ENCODE assay signal across 3 cellular contexts in the genomic region with DNA sequence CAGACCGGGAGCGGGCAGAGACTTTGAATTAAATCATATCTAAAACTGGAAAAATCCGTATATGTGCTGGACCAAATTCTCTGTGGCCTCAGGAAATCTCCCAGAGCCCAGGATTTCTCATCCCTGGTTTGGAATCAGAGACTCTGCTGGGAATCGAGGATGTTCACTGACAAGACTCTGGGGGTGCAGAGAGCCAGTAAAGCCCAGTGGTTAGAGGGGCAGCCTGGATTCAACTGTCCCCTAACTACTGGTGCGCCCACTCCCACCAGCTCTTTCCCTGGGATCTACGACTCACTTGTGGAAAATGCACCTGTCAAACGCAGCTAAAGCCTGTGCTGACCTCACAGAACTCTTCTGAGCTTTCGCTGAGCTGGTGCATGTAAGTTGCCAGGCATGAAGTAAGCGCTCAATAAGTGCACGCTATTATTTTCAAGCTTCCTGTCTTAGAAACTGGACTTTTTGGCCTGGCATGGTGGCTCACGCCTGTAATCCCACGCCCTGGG.
TF ChIP-seq lines count a peak whose summit lies in the region.

No MANE protein-coding gene starts in this region.

TF ChIP-seq in HEK293, 187 proteins besides CTCF, POLR2A, EP300 and RAD21:
- TF ChIP-seq HOXD13 (CRISPR knock-in tag; IDR thresholded peaks at IDR 0.05; ENCODE audit: borderline replicate concordance) (no peak), IKZF3 (tag by site-specific recombination; IDR thresholded peaks at IDR 0.05) (peak; percentile 70), ZNF335 (tag by site-specific recombination; conservative IDR thresholded peaks at IDR 0.05) (peak; percentile 35), ZNF792 (tag by site-specific recombination; IDR thresholded peaks at IDR 0.05) (peak; percentile 77), ZNF184 (tag by site-specific recombination; IDR thresholded peaks at IDR 0.05) (peak; percentile 99), ZBTB17 (tag by site-specific recombination; IDR thresholded peaks at IDR 0.05) (peak; percentile 25; the same call in 1 of the 2 replicates), ZNF610 (tag by site-specific recombination; IDR thresholded peaks at IDR 0.05; ENCODE audit: borderline replicate concordance) (no peak), ZNF530 (tag by site-specific recombination; IDR thresholded peaks at IDR 0.05; ENCODE audit: low read depth) (no peak), ZNF391 (tag by site-specific recombination; IDR thresholded peaks at IDR 0.05; ENCODE audit: borderline replicate concordance, low read depth) (no peak), ZNF629 (tag by site-specific recombination; IDR thresholded peaks at IDR 0.05) (0 out of 2 replicates have a peak, but pooled peaks have one; percentile 20)
- TF ChIP-seq, protein P1, sequence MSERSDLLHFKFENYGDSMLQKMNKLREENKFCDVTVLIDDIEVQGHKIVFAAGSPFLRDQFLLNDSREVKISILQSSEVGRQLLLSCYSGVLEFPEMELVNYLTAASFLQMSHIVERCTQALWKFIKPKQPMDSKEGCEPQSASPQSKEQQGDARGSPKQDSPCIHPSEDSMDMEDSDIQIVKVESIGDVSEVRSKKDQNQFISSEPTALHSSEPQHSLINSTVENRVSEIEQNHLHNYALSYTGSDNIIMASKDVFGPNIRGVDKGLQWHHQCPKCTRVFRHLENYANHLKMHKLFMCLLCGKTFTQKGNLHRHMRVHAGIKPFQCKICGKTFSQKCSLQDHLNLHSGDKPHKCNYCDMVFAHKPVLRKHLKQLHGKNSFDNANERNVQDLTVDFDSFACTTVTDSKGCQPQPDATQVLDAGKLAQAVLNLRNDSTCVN (tag by site-specific recombination; optimal IDR thresholded peaks at IDR 0.05): no peak

TF ChIP-seq in K562, 482 proteins besides CTCF, POLR2A, EP300 and RAD21:
- TF ChIP-seq, protein P2, sequence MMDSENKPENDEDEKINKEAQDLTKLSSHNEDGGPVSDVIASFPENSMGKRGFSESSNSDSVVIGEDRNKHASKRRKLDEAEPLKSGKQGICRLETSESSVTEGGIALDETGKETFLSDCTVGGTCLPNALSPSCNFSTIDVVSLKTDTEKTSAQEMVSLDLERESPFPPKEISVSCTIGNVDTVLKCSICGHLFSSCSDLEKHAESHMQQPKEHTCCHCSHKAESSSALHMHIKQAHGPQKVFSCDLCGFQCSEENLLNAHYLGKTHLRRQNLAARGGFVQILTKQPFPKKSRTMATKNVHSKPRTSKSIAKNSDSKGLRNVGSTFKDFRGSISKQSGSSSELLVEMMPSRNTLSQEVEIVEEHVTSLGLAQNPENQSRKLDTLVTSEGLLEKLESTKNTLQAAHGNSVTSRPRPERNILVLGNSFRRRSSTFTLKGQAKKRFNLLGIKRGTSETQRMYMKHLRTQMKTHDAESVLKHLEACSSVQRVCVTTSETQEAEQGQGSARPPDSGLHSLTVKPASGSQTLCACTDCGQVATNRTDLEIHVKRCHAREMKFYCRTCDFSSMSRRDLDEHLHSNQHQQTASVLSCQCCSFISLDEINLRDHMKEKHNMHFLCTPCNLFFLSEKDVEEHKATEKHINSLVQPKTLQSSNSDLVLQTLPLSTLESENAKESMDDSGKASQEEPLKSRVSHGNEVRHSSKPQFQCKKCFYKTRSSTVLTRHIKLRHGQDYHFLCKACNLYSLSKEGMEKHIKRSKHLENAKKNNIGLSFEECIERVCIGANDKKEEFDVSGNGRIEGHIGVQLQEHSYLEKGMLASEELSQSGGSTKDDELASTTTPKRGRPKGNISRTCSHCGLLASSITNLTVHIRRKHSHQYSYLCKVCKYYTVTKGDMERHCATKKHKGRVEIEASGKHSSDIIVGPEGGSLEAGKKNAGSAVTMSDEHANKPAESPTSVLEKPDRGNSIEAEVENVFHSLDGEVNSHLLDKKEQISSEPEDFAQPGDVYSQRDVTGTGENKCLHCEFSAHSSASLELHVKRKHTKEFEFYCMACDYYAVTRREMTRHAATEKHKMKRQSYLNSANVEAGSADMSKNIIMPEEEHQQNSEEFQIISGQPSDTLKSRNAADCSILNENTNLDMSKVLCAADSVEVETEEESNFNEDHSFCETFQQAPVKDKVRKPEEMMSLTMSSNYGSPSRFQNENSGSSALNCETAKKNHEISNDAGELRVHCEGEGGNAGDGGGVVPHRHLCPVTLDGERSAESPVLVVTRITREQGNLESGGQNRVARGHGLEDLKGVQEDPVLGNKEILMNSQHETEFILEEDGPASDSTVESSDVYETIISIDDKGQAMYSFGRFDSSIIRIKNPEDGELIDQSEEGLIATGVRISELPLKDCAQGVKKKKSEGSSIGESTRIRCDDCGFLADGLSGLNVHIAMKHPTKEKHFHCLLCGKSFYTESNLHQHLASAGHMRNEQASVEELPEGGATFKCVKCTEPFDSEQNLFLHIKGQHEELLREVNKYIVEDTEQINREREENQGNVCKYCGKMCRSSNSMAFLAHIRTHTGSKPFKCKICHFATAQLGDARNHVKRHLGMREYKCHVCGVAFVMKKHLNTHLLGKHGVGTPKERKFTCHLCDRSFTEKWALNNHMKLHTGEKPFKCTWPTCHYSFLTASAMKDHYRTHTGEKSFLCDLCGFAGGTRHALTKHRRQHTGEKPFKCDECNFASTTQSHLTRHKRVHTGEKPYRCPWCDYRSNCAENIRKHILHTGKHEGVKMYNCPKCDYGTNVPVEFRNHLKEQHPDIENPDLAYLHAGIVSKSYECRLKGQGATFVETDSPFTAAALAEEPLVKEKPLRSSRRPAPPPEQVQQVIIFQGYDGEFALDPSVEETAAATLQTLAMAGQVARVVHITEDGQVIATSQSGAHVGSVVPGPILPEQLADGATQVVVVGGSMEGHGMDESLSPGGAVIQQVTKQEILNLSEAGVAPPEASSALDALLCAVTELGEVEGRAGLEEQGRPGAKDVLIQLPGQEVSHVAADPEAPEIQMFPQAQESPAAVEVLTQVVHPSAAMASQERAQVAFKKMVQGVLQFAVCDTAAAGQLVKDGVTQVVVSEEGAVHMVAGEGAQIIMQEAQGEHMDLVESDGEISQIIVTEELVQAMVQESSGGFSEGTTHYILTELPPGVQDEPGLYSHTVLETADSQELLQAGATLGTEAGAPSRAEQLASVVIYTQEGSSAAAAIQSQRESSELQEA (IDR thresholded peaks at IDR 0.05; ENCODE audit: low read depth): no peak
- peak; percentile 88 for TF ChIP-seq ZNF184 (CRISPR knock-in tag; IDR thresholded peaks at IDR 0.05)

TF ChIP-seq in SK-N-SH treated with all-trans-retinoic acid at 6 μM for 48 hours, 23 proteins besides CTCF, POLR2A, EP300 and RAD21:
- TF ChIP-seq ZFP3 (CRISPR knock-in tag; IDR thresholded peaks at IDR 0.05) (no peak), ZNF8 (CRISPR knock-in tag; IDR thresholded peaks at IDR 0.05) (no peak), SNAI2 (CRISPR knock-in tag; IDR thresholded peaks at IDR 0.05) (no peak), ZC3H10 (CRISPR knock-in tag; IDR thresholded peaks at IDR 0.05) (no peak), TCF4 (CRISPR knock-in tag; IDR thresholded peaks at IDR 0.05; ENCODE audit: borderline replicate concordance) (no peak), PPARA (CRISPR knock-in tag; IDR thresholded peaks at IDR 0.05; ENCODE audit: borderline replicate concordance) (no peak), ISL1 (CRISPR knock-in tag; IDR thresholded peaks at IDR 0.05) (no peak), ZFP30 (CRISPR knock-in tag; IDR thresholded peaks at IDR 0.05) (no peak), ARNTL (CRISPR knock-in tag; IDR thresholded peaks at IDR 0.05; ENCODE audit: borderline replicate concordance, low read depth) (no peak), CSDC2 (CRISPR knock-in tag; IDR thresholded peaks at IDR 0.05) (no peak), ZNF565 (CRISPR knock-in tag; conservative IDR thresholded peaks at IDR 0.05; ENCODE audit: low read depth) (no peak), TOX (CRISPR knock-in tag; IDR thresholded peaks at IDR 0.05; ENCODE audit: borderline replicate concordance) (no peak), GLIS3 (CRISPR knock-in tag; IDR thresholded peaks at IDR 0.05) (no peak)
- TF ChIP-seq, protein P3, sequence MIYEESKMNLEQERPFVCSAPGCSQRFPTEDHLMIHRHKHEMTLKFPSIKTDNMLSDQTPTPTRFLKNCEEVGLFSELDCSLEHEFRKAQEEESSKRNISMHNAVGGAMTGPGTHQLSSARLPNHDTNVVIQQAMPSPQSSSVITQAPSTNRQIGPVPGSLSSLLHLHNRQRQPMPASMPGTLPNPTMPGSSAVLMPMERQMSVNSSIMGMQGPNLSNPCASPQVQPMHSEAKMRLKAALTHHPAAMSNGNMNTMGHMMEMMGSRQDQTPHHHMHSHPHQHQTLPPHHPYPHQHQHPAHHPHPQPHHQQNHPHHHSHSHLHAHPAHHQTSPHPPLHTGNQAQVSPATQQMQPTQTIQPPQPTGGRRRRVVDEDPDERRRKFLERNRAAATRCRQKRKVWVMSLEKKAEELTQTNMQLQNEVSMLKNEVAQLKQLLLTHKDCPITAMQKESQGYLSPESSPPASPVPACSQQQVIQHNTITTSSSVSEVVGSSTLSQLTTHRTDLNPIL (CRISPR knock-in tag; IDR thresholded peaks at IDR 0.05; ENCODE audit: low read depth): no peak
- TF ChIP-seq, protein P4, sequence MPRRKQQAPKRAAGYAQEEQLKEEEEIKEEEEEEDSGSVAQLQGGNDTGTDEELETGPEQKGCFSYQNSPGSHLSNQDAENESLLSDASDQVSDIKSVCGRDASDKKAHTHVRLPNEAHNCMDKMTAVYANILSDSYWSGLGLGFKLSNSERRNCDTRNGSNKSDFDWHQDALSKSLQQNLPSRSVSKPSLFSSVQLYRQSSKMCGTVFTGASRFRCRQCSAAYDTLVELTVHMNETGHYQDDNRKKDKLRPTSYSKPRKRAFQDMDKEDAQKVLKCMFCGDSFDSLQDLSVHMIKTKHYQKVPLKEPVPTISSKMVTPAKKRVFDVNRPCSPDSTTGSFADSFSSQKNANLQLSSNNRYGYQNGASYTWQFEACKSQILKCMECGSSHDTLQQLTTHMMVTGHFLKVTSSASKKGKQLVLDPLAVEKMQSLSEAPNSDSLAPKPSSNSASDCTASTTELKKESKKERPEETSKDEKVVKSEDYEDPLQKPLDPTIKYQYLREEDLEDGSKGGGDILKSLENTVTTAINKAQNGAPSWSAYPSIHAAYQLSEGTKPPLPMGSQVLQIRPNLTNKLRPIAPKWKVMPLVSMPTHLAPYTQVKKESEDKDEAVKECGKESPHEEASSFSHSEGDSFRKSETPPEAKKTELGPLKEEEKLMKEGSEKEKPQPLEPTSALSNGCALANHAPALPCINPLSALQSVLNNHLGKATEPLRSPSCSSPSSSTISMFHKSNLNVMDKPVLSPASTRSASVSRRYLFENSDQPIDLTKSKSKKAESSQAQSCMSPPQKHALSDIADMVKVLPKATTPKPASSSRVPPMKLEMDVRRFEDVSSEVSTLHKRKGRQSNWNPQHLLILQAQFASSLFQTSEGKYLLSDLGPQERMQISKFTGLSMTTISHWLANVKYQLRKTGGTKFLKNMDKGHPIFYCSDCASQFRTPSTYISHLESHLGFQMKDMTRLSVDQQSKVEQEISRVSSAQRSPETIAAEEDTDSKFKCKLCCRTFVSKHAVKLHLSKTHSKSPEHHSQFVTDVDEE (CRISPR knock-in tag; IDR thresholded peaks at IDR 0.05): no peak
- TF ChIP-seq, protein P5, sequence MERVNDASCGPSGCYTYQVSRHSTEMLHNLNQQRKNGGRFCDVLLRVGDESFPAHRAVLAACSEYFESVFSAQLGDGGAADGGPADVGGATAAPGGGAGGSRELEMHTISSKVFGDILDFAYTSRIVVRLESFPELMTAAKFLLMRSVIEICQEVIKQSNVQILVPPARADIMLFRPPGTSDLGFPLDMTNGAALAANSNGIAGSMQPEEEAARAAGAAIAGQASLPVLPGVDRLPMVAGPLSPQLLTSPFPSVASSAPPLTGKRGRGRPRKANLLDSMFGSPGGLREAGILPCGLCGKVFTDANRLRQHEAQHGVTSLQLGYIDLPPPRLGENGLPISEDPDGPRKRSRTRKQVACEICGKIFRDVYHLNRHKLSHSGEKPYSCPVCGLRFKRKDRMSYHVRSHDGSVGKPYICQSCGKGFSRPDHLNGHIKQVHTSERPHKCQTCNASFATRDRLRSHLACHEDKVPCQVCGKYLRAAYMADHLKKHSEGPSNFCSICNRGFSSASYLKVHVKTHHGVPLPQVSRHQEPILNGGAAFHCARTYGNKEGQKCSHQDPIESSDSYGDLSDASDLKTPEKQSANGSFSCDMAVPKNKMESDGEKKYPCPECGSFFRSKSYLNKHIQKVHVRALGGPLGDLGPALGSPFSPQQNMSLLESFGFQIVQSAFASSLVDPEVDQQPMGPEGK (CRISPR knock-in tag; IDR thresholded peaks at IDR 0.05; ENCODE audit: borderline replicate concordance): no peak
- TF ChIP-seq, protein P6, sequence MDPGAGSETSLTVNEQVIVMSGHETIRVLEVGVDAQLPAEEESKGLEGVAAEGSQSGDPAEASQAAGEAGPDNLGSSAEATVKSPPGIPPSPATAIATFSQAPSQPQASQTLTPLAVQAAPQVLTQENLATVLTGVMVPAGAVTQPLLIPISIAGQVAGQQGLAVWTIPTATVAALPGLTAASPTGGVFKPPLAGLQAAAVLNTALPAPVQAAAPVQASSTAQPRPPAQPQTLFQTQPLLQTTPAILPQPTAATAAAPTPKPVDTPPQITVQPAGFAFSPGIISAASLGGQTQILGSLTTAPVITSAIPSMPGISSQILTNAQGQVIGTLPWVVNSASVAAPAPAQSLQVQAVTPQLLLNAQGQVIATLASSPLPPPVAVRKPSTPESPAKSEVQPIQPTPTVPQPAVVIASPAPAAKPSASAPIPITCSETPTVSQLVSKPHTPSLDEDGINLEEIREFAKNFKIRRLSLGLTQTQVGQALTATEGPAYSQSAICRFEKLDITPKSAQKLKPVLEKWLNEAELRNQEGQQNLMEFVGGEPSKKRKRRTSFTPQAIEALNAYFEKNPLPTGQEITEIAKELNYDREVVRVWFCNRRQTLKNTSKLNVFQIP (CRISPR knock-in tag; IDR thresholded peaks at IDR 0.05; ENCODE audit: borderline replicate concordance, low read depth): no peak
